ENCODE assay signal across 1 cellular context in genomic region chr22:46354176-46354992, GRCh38.
TF ChIP-seq lines count a peak whose summit lies in the region.

No MANE protein-coding gene starts in this region.

TF ChIP-seq in IMR-90, 13 proteins besides CTCF, POLR2A, EP300 and RAD21:
- TF ChIP-seq MAZ (IDR thresholded peaks at IDR 0.05; ENCODE audit: borderline replicate concordance, low read depth, low read length), result no peak
- no peak for TF ChIP-seq SMC3 (IDR thresholded peaks at IDR 0.05; ENCODE audit: low read depth, low read length)
- TF ChIP-seq CEBPB (IDR thresholded peaks at IDR 0.05; ENCODE audit: low read depth, low read length), result no peak
- no peak for TF ChIP-seq BHLHE40 (IDR thresholded peaks at IDR 0.05; ENCODE audit: low read depth, low read length)
- TF ChIP-seq FOS (IDR thresholded peaks at IDR 0.05; ENCODE audit: low read depth, low read length), result no peak
- TF ChIP-seq RFX5 (IDR thresholded peaks at IDR 0.05; ENCODE audit: low read depth, low read length), result no peak
- no peak for TF ChIP-seq MAFK (IDR thresholded peaks at IDR 0.05; ENCODE audit: low read depth, low read length)
- TF ChIP-seq RCOR1 (IDR thresholded peaks at IDR 0.05; ENCODE audit: insufficient replicate concordance, low read length), result no peak
- no peak for TF ChIP-seq NFE2L2 (IDR thresholded peaks at IDR 0.05; ENCODE audit: low read depth, low read length)
- TF ChIP-seq ELK1 (IDR thresholded peaks at IDR 0.05; ENCODE audit: borderline replicate concordance, low read depth, low read length), result no peak
- no peak for TF ChIP-seq CHD1 (IDR thresholded peaks at IDR 0.05; ENCODE audit: low read depth, low read length)
- no peak for TF ChIP-seq USF2 (IDR thresholded peaks at IDR 0.05; ENCODE audit: low read depth, low read length)
- TF ChIP-seq MXI1 (IDR thresholded peaks at IDR 0.05; ENCODE audit: borderline replicate concordance, low read depth, low read length), result no peak
